ENCODE assay signal across 25 cellular contexts in genomic region chr6:136803589-136803988, GRCh38.
"Had no signal": no experiment of that assay in that cellular context is flagged by ENCODE, and none has a peak within 500 bp of the region (broad histone marks: within the 10 kb centered on the region; RNA-seq: fewer than 3 reads in every experiment).

No MANE protein-coding gene starts in this region.

- ATAC-seq: esophagus mucosa; gastrocnemius medialis; left cardiac atrium; left lung; mucosa of descending colon; natural killer cell treated with Interleukin-12 subunit alpha and Interleukin-12 subunit beta and Interleukin-15 and Interleukin-18, amount 100 ng/mL, for 72 hours; right lobe of liver; stimulated activated effector memory CD8-positive, alpha-beta T cell treated with anti-CD3 and anti-CD28 coated beads, Interleukin-12 subunit alpha, Interleukin-12 subunit beta, amount 100 ng/mL, for 72 hours had no signal

- H3K4me1 ChIP-seq: colonic mucosa, gastrocnemius medialis, left lung, parathyroid adenoma, right lobe of liver, stomach, thyroid gland had no signal

- H3K4me2 ChIP-seq: hepatocyte had no signal

- H3K27me3 ChIP-seq: colonic mucosa, gastrocnemius medialis, hepatocyte, left lung, right lobe of liver, stomach, thyroid gland had no signal

- H3K79me2 ChIP-seq: hepatocyte, parathyroid adenoma had no signal

- H3K27ac ChIP-seq: colonic mucosa, epithelial cell of prostate, gastrocnemius medialis, hepatocyte, left lung, parathyroid adenoma, right lobe of liver, stomach, thyroid gland had no signal

- H3K9me3 ChIP-seq: colonic mucosa, gastrocnemius medialis, left lung, mucosa of descending colon, right lobe of liver, stomach, thyroid gland had no signal

- DNase-seq: colonic mucosa; effector CD8-positive, alpha-beta T cell; endodermal cell; foreskin fibroblast; gastrocnemius medialis; head of caudate nucleus; left cardiac atrium; left lung; mesenchymal stem cell; mucosa of descending colon; naive B cell; right lobe of liver; small intestine; stimulated activated CD4-positive, alpha-beta T cell treated with anti-CD3 and anti-CD28 coated beads, Interleukin-15, amount 100 ng/mL, for 24 hours; stimulated activated CD4-positive, alpha-beta T cell treated with anti-CD3 and anti-CD28 coated beads, Interleukin-4, amount 100 ng/mL, for 1 hour; stimulated activated naive CD4-positive, alpha-beta T cell treated with Interleukin-2 at 50 U/mL for 16 hours; stomach; thyroid gland; trophoblast cell had no signal

- H3K36me3 ChIP-seq: colonic mucosa, gastrocnemius medialis, left lung, right lobe of liver, stomach, thyroid gland had no signal

- H2AFZ ChIP-seq: hepatocyte, parathyroid adenoma had no signal

- H3K4me3 ChIP-seq: colonic mucosa, gastrocnemius medialis, hepatocyte, left lung, mucosa of descending colon, right lobe of liver, stomach, thyroid gland had no signal
